Comparison of ENCODE assay signal across 15 cellular contexts in genomic region chr11:1356007-1356435, GRCh38. TPM values are rescaled to one million over a fixed set of nuclear protein-coding genes. Genes with fewer than 3 reads are reported as not detected.
"Had no signal": no experiment of that assay in that cellular context is flagged by ENCODE, and none has a peak within 500 bp of the region (broad histone marks: within the 10 kb centered on the region; RNA-seq: fewer than 3 reads in every experiment).

No MANE protein-coding gene starts in this region.

- ATAC-seq: activated T-cell treated with anti-CD3 and anti-CD28 coated beads, Interleukin-2, amount 50 U/mL, for 4 hours; foreskin keratinocyte; heart left ventricle; left ventricle myocardium superior had no signal

- H3K4me3 ChIP-seq: esophagus muscularis mucosa, heart left ventricle, ovary, thoracic aorta, uterus had no signal

- H3K9me3 ChIP-seq: esophagus muscularis mucosa, heart left ventricle, ovary, thoracic aorta, uterus had no signal

- H3K27me3 ChIP-seq: ovary, uterus had no signal

- H3K4me1 ChIP-seq: esophagus muscularis mucosa, foreskin keratinocyte, uterus had no signal

- DNase-seq: activated CD4-positive, alpha-beta memory T cell treated with anti-CD3 and anti-CD28 coated beads for 36 hours; activated effector memory CD4-positive, alpha-beta T cell treated with anti-CD3 and anti-CD28 coated beads, Interleukin-2, amount 50 U/mL, for 16 hours; activated T-cell treated with anti-CD3 and anti-CD28 coated beads, Interleukin-2, amount 50 U/mL, for 4 hours; foreskin keratinocyte; heart left ventricle; left ventricle myocardium superior; mesenchymal stem cell; nephron progenitor cell; ovary; stimulated activated CD4-positive, alpha-beta T cell treated with anti-CD3 and anti-CD28 coated beads, Interleukin-4, amount 100 ng/mL, for 1 hour; stimulated activated CD8-positive, alpha-beta memory T cell treated with anti-CD3 and anti-CD28 coated beads, Interleukin-4, amount 100 ng/mL, for 48 hours; uterus had no signal

- H3K36me3 ChIP-seq: esophagus muscularis mucosa, heart left ventricle, ovary, thoracic aorta, uterus had no signal

- H3K27ac ChIP-seq: esophagus muscularis mucosa, foreskin keratinocyte, heart left ventricle, ovary, thoracic aorta, uterus had no signal

RNA-seq across cellular contexts. Expression of gene BRSK2, which starts 33.7 kb away (rescaled TPM):
- total RNA-seq: T-helper 2 cell treated with Interferon-gamma antibody and Interleukin-4, amounts not matched to agents 100 ng/mL and 5 ng/mL, for 36 hours had no signal
